In genomic region chr12:30458453-30458852, GRCh38 we compare ENCODE assay signal across 8 cellular contexts.
"Had no signal": no experiment of that assay in that cellular context is flagged by ENCODE, and none has a peak within 500 bp of the region (broad histone marks: within the 10 kb centered on the region; RNA-seq: fewer than 3 reads in every experiment).

No MANE protein-coding gene starts in this region.

- ATAC-seq: GM12878 had no signal

- H3K4me3 ChIP-seq: GM12878 had no signal

- DNase-seq: GDM1, GF-D8 had no signal

- FAIRE-seq: G401.6, GM12878, GM12891, GM12892, GM18507, GM19239 had no signal
